8 cellular contexts compared by ENCODE assay signal in the genomic region with DNA sequence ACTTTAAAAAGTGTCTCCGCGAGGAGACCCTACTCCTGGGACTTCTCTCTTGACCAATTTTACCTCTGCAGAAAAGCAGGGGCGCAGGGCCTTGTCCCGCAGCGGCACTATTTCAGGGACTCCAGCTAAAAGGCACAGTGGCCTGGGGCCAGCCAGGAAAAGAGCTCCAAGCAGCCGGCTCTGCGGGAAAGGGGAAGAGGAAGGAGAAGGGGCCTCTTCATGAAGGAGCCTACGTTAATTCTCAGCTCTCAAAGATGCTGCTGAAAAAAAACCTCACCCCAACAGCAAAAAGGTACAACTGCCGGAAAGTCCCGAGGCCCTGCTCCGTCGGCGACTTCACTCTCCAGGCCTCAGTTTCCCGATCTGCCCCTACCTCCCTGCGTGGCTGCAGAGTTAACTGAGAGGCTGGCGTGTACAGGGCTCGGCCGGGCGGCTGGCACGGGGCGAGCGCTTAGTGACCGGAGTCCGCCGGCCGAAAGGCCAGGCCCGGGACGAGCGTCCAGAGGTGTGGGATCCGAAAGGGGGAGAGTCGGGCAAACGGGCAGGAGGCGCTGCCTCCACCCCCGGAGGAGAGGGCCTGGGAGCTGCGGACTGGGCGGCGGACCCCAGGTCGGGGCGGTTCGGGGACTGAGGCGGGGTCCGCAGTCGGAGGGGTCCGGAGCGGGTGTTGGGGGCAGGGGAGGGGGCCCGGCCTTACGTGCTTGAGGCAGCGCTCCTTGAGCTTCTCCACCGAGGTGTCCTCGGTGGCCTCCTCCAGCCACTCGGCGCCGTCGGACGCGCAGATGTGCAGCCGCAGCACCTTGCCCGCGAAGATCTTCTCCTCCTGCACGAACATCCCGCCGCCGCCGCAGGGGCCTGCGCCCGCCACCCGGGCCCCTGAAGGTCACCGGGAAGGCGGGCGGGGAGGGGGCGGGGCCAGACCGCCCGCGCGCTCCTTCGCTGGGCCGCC. TPM values are rescaled to one million over a fixed set of nuclear protein-coding genes. Genes with fewer than 3 reads are reported as not detected.
DNase-seq lines count a peak whose midpoint lies in the region; ATAC-seq, FAIRE-seq and TF ChIP-seq lines count a peak whose summit lies in the region.

No MANE protein-coding gene starts in this region.

- no peak for ATAC-seq in CD8-positive, alpha-beta T cell
- peak; percentile 11 for ATAC-seq in GM19438 (IDR thresholded peaks at IDR 0.05; ENCODE audit: low read depth, unreplicated experiment)

- peak overlapping the region; percentile 88 for H3K4me3 Mint-ChIP-seq in CD8-positive, alpha-beta T cell

- H3K4me3 ChIP-seq in CD8-positive, alpha-beta T cell (ENCODE audit: low read depth, low read length): peak overlapping the region; percentile 73
- H3K4me3 ChIP-seq in adipocyte (ENCODE audit: low read length) (peak overlapping the region; percentile 93), iPS-18c (ENCODE audit: insufficient read depth, low read depth, low read length) (peak overlapping the region; percentile 79), small intestine (ENCODE audit: low read depth in 1 of 2, low read length in 2 of 2) (peak overlapping the region; percentile 80 to 83)

- no peaks in the 10 kb centered on the region for H3K27me3 Mint-ChIP-seq in CD8-positive, alpha-beta T cell (ENCODE audit: low read depth)

- POLR2A ChIA-PET in CD8-positive, alpha-beta T cell (lab: Charles Lee): interaction anchor here (0.9 to 1.2 kb wide), 3 partner anchors 133 to 157 kb away, joined by 3 to 5 read pairs (median 4); no protein-coding TSS in a partner anchor
- POLR2A ChIA-PET in GM10248 (lab: Yijun Ruan, JAX): interaction anchor here (0.5 kb wide), 1 partner anchor 37 kb away, joined by 3 read pairs; no protein-coding TSS in a partner anchor

- peaks cover 4% of the 10 kb centered on the region for H3K36me3 Mint-ChIP-seq in CD8-positive, alpha-beta T cell

- no peak for TF ChIP-seq CTCF in CD8-positive, alpha-beta T cell (IDR thresholded peaks at IDR 0.05)
- no peak for TF ChIP-seq CTCF in GM10248 (IDR thresholded peaks at IDR 0.05; ENCODE audit: control extremely low read depth, extremely low read depth, low read depth, missing control alignments)

- intact Hi-C loops in CD8-positive, alpha-beta T cell (cut with DNase I, micrococcal nuclease): loop anchor here (1.0 to 10.0 kb wide), 14 partner anchors 18 to 1893 kb away; a partner anchor contains a TSS

- H3K9me3 Mint-ChIP-seq in CD8-positive, alpha-beta T cell: no peaks in the 10 kb centered on the region

- no peaks in the 10 kb centered on the region for H3K9me3 ChIP-seq in CD8-positive, alpha-beta T cell (ENCODE audit: low read length)
- no peaks in the 10 kb centered on the region for H3K9me3 ChIP-seq in KOPT-K1 (ENCODE audit: insufficient read depth, low read length, poor library complexity, severe bottlenecking)
- no peaks in the 10 kb centered on the region for H3K9me3 ChIP-seq in adipocyte (ENCODE audit: control insufficient read depth, low read length)
- peaks cover 2% of the 10 kb centered on the region for H3K9me3 ChIP-seq in iPS-18c (ENCODE audit: control insufficient read depth, insufficient read depth, low read length)
- H3K9me3 ChIP-seq in small intestine (ENCODE audit: control insufficient read depth, low read depth): no peaks in the 10 kb centered on the region

- peaks cover 34% of the 10 kb centered on the region for H3K4me1 Mint-ChIP-seq in CD8-positive, alpha-beta T cell (ENCODE audit: low read depth)

- peak overlapping the region; percentile 82 for H3K27ac Mint-ChIP-seq in CD8-positive, alpha-beta T cell

- H3K27me3 ChIP-seq in CD8-positive, alpha-beta T cell (ENCODE audit: insufficient read depth, low read length): no peaks in the 10 kb centered on the region
- H3K27me3 ChIP-seq in adipocyte (replicated peaks; ENCODE audit: control insufficient read depth, insufficient read depth, low read length) (peaks cover 25% of the 10 kb centered on the region), small intestine (ENCODE audit: control insufficient read depth in 2 of 2, insufficient read depth in 2 of 2, low read length in 2 of 2) (no peaks in the 10 kb centered on the region)

- 2 to 3% (median 2%) methylated on average over 46 to 77 of the region's 77 CpGs for WGBS in small intestine, 3 donors

- no peak for FAIRE-seq in small intestine (lab: Jason Lieb, UNC)

- no peaks in the 10 kb centered on the region for H3K36me3 ChIP-seq in CD8-positive, alpha-beta T cell (ENCODE audit: insufficient read depth, low read length)
- H3K36me3 ChIP-seq in KOPT-K1 (ENCODE audit: insufficient read depth, low read length): no peaks in the 10 kb centered on the region
- H3K36me3 ChIP-seq in adipocyte (ENCODE audit: control insufficient read depth, insufficient read depth, low read length, severe bottlenecking): no peaks in the 10 kb centered on the region
- H3K36me3 ChIP-seq in small intestine (ENCODE audit: control insufficient read depth in 2 of 2, insufficient read depth in 2 of 2, low read length in 2 of 2): no peaks in the 10 kb centered on the region

- peak overlapping the region; percentile 92 for H3K9ac ChIP-seq in adipocyte (ENCODE audit: low read length)

- CTCF ChIA-PET in CD8-positive, alpha-beta T cell (lab: Charles Lee): interaction anchor here (0.9 to 1.5 kb wide), 2 partner anchors 8 to 15 kb away, joined by 3 to 4 read pairs; no protein-coding TSS in a partner anchor
- CTCF ChIA-PET in GM10248 (lab: Yijun Ruan, JAX): interaction anchor here (0.7 to 2.9 kb wide), 5 partner anchors 7 to 162 kb away, joined by 3 to 14 read pairs (median 4); no protein-coding TSS in a partner anchor

- peaks cover 15% of the 10 kb centered on the region for H3K4me1 ChIP-seq in CD8-positive, alpha-beta T cell (ENCODE audit: insufficient read depth, low read length)
- H3K4me1 ChIP-seq in adipocyte (ENCODE audit: control insufficient read depth, insufficient read depth, low read length) (peaks cover 7% of the 10 kb centered on the region), small intestine (ENCODE audit: control insufficient read depth in 2 of 2, insufficient read depth in 1 of 2, low read depth in 1 of 2, low read length in 1 of 2) (no peaks in the 10 kb centered on the region)

- DNase-seq in CD8-positive, alpha-beta T cell: peak in 1 of 7 experiments; percentile 14
- DNase-seq in adipocyte (ENCODE audit: low read depth): peak; percentile 70
- peak; percentile 36 for DNase-seq in small intestine
- no peak for DNase-seq in COLO829 (ENCODE audit: low spot score)
- DNase-seq in GM10248 (ENCODE audit: extremely low spot score): no peak

- H3K27ac ChIP-seq in CD8-positive, alpha-beta T cell (ENCODE audit: low read depth, low read length): peak overlapping the region; percentile 45
- H3K27ac ChIP-seq in KOPT-K1 (ENCODE audit: low read depth, low read length, poor library complexity, severe bottlenecking) (peak overlapping the region; percentile 56), small intestine (ENCODE audit: low read depth in 1 of 2, low read length in 1 of 2) (peak overlapping the region; percentile 87 to 89)

RNA-seq across cellular contexts. Expression of a gene that starts 0.6 kb away (rescaled TPM):
- total RNA-seq in CD8-positive, alpha-beta T cell: 10 to 100 TPM; 18.5 to 22.0 TPM
- 10 to 100 TPM; 56.0 to 78.5 (median 70.5) TPM for polyA plus RNA-seq in small intestine

RNA-seq across cellular contexts. Expression of a gene that starts 53.3 kb away (rescaled TPM):
- total RNA-seq in CD8-positive, alpha-beta T cell: 10 to 100 TPM; 16.4 to 20.8 TPM
- polyA plus RNA-seq in small intestine: 1 to 10 TPM; 1.6 to 4.7 (median 1.6) TPM

Comparison
In these comparisons a context has a peak if more than half of its experiments do, and no peak if none do; other contexts are left out.
1. DNase-seq: peak in adipocyte (single experiment) and small intestine (single experiment); none in COLO829 (single experiment) and GM10248 (single experiment).
2. Peak in every context shown above with its lines, with median percentiles within 50 percentile points of each other: H3K27ac ChIP-seq and H3K4me3 ChIP-seq.